15 cellular contexts compared by ENCODE assay signal in the genomic region with DNA sequence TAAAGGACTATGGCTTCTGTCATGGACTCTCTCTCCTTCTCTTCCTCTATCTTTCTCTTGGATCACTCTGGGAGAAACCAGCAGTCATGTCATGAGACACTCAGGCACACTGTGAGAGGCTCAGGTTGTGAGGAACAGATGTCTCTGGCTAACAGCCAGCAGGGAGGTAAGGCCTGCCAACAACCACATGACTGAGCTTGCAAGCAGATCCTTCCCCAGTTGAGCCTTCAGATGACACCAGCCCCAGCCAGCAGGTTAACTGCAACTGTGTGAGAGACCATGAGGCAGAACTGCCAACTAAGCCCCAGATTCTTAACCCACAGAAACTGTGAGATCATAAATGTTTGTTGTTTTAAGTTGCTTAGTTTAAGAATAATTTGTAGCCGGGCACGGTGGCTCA.
DNase-seq lines count a peak whose midpoint lies in the region; ATAC-seq, FAIRE-seq and TF ChIP-seq lines count a peak whose summit lies in the region.
"Had no signal": no experiment of that assay in that cellular context is flagged by ENCODE, and none has a peak within 500 bp of the region (broad histone marks: within the 10 kb centered on the region; RNA-seq: fewer than 3 reads in every experiment).

No MANE protein-coding gene starts in this region.

- H3K4me3 ChIP-seq in CD8-positive, alpha-beta T cell (ENCODE audit: low read depth, low read length) = no peak overlapping the region
- no peak overlapping the region for H3K4me3 ChIP-seq in mucosa of descending colon
- H3K4me3 ChIP-seq: BLaER1, lower lobe of right lung had no signal

- CTCF ChIA-PET in CD8-positive, alpha-beta T cell (lab: Charles Lee) = interaction anchor here (0.6 to 1.6 kb wide), 3 partner anchors 13 to 174 kb away, joined by 3 to 5 read pairs (median 3); partner anchors contain the start of gene NEMF

- H3K36me3 Mint-ChIP-seq in CD8-positive, alpha-beta T cell = peaks cover 26% of the 10 kb centered on the region
- peaks cover 8% of the 10 kb centered on the region for H3K36me3 Mint-ChIP-seq in effector memory CD8-positive, alpha-beta T cell (ENCODE audit: insufficient read depth)
- H3K36me3 Mint-ChIP-seq: brain had no signal

- peaks cover 15% of the 10 kb centered on the region for H3K4me1 Mint-ChIP-seq in CD8-positive, alpha-beta T cell (ENCODE audit: low read depth)
- peaks cover 11 to 16% of the 10 kb centered on the region in 2 donors for H3K4me1 Mint-ChIP-seq in effector memory CD8-positive, alpha-beta T cell (ENCODE audit: low read depth in 2 of 2)

- FAIRE-seq in GM19239 (lab: Jason Lieb, UNC) = no peak
- FAIRE-seq in frontal cortex (lab: Jason Lieb, UNC) = no peak

- H3K27ac ChIP-seq in CD8-positive, alpha-beta T cell (ENCODE audit: low read depth, low read length) = no peak overlapping the region
- H3K27ac ChIP-seq: BLaER1, lower lobe of right lung had no signal

- no peaks in the 10 kb centered on the region for H3K36me3 ChIP-seq in CD8-positive, alpha-beta T cell (ENCODE audit: insufficient read depth, low read length)
- no peaks in the 10 kb centered on the region for H3K36me3 ChIP-seq in mucosa of descending colon (ENCODE audit: low read depth)
- H3K36me3 ChIP-seq: BLaER1, lower lobe of right lung had no signal

- no peak for TF ChIP-seq CTCF in CD8-positive, alpha-beta T cell (IDR thresholded peaks at IDR 0.05)
- no peak for TF ChIP-seq CTCF in mucosa of descending colon (IDR thresholded peaks at IDR 0.05)

- peaks cover 4% of the 10 kb centered on the region for H3K4me1 ChIP-seq in CD8-positive, alpha-beta T cell (ENCODE audit: insufficient read depth, low read length)
- no peaks in the 10 kb centered on the region for H3K4me1 ChIP-seq in mucosa of descending colon (ENCODE audit: low read depth)
- H3K4me1 ChIP-seq: lower lobe of right lung had no signal

- POLR2A ChIA-PET in CD8-positive, alpha-beta T cell (lab: Charles Lee) = no interaction called here

- peaks cover 6% of the 10 kb centered on the region for H3K9me3 Mint-ChIP-seq in CD8-positive, alpha-beta T cell
- H3K9me3 Mint-ChIP-seq in effector memory CD8-positive, alpha-beta T cell = peaks cover 0 to 2% of the 10 kb centered on the region in 2 donors

- no peaks in the 10 kb centered on the region for H3K27me3 ChIP-seq in CD8-positive, alpha-beta T cell (ENCODE audit: insufficient read depth, low read length)
- H3K27me3 ChIP-seq: BLaER1 had no signal

- peak overlapping the region; percentile 19 for H3K27ac Mint-ChIP-seq in CD8-positive, alpha-beta T cell
- H3K27ac Mint-ChIP-seq in effector memory CD8-positive, alpha-beta T cell = peak overlapping the region; percentile 7 to 26
- H3K27ac Mint-ChIP-seq: activated T-cell treated with anti-CD3 and anti-CD28 coated beads, Interleukin-2, amount 50 U/mL, for 72 hours; brain had no signal

- no peak overlapping the region for H3K4me3 Mint-ChIP-seq in CD8-positive, alpha-beta T cell
- H3K4me3 Mint-ChIP-seq in effector memory CD8-positive, alpha-beta T cell = no peak overlapping the region
- H3K4me3 Mint-ChIP-seq: activated T-cell treated with anti-CD3 and anti-CD28 coated beads, Interleukin-2, amount 50 U/mL, for 72 hours; brain had no signal

- intact Hi-C loops in CD8-positive, alpha-beta T cell (cut with DNase I, micrococcal nuclease) = no loop called here
- intact Hi-C loops in mucosa of descending colon (cut with DNase I, micrococcal nuclease) = no loop called here

- no peak for DNase-seq in CD8-positive, alpha-beta T cell
- DNase-seq in Daoy (ENCODE audit: low read depth) (peak; percentile 60), NCI-H69 (lab: John Stamatoyannopoulos, UW) (peak; percentile 76), HK-2 (ENCODE audit: unreplicated experiment) (no peak), GM19239 (ENCODE audit: insufficient read length, low spot score) (no peak), frontal cortex (ENCODE audit: low spot score in 2 of 2) (no peak), mucosa of descending colon (no peak)
- no peak for DNase-seq in effector memory CD8-positive, alpha-beta T cell
- DNase-seq: activated CD4-positive, alpha-beta T cell treated with anti-CD3 and anti-CD28 coated beads for 1 hour; lower lobe of right lung; NCI-H1417; SW 1271 had no signal

- H3K9me3 ChIP-seq in CD8-positive, alpha-beta T cell (ENCODE audit: low read length) = no peaks in the 10 kb centered on the region
- peaks cover 6% of the 10 kb centered on the region for H3K9me3 ChIP-seq in mucosa of descending colon

- ATAC-seq in CD8-positive, alpha-beta T cell = no peak
- no peak for ATAC-seq in effector memory CD8-positive, alpha-beta T cell (replicated peaks)
- ATAC-seq in mucosa of descending colon = no peak
- ATAC-seq: activated T-cell treated with anti-CD3 and anti-CD28 coated beads, Interleukin-2, amount 50 U/mL, for 72 hours; lower lobe of right lung had no signal

- H3K27me3 Mint-ChIP-seq in CD8-positive, alpha-beta T cell (ENCODE audit: low read depth) = no peaks in the 10 kb centered on the region
- H3K27me3 Mint-ChIP-seq in effector memory CD8-positive, alpha-beta T cell = no peaks in the 10 kb centered on the region

Comparison
In these comparisons a context has a peak if more than half of its experiments do, and no peak if none do; other contexts are left out.
1. DNase-seq: peak in Daoy (single experiment) and NCI-H69 (single experiment); none in CD8-positive, alpha-beta T cell (0 of 7), effector memory CD8-positive, alpha-beta T cell (0 of 3), HK-2 (single experiment), GM19239 (single experiment), frontal cortex (0 of 2) and mucosa of descending colon (0 of 3).